18 cellular contexts compared by ENCODE assay signal in the genomic region with DNA sequence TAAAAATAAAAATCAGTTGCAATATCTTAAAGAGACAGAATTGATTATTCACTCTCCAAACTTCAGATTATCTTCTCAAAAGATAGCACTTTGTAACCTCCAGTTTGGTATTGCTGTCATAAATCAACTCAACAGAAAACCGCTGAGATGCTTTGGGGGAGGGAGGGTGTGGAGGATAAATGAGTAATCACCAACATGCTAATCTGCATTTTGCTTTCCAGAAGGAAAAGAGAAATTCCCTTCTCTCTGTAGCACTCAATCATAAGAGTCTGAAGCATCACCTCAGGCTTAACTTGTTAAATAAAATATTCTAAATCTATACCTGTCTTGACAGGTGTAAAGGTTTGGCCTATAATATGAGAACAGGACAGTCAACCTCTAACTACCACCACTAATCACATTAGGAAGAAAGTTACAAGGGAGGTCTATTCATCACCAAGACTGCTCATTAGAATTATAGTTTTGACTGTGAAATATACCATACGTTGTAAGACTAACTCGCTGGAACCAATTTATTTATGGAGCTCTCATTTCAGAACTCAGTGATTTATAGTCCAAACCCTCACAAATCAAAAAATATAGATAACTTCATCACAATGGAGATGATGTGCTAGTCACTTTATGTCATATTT.
DNase-seq lines count a peak whose midpoint lies in the region; ATAC-seq, FAIRE-seq and TF ChIP-seq lines count a peak whose summit lies in the region.
"Had no signal": no experiment of that assay in that cellular context is flagged by ENCODE, and none has a peak within 500 bp of the region (broad histone marks: within the 10 kb centered on the region; RNA-seq: fewer than 3 reads in every experiment).

No MANE protein-coding gene starts in this region.

- no peaks in the 10 kb centered on the region for H3K9me3 Mint-ChIP-seq in activated naive CD8-positive, alpha-beta T cell treated with anti-CD3 and anti-CD28 coated beads, Interleukin-2, amount 50 U/mL, for 24 hours
- H3K9me3 Mint-ChIP-seq in activated naive CD8-positive, alpha-beta T cell treated with anti-CD3 and anti-CD28 coated beads for 36 hours = no peaks in the 10 kb centered on the region
- H3K9me3 Mint-ChIP-seq in stimulated activated effector memory CD8-positive, alpha-beta T cell treated with anti-CD3 and anti-CD28 coated beads, Interleukin-12 subunit alpha, Interleukin-12 subunit beta, amount 100 ng/mL, for 72 hours = no peaks in the 10 kb centered on the region
- H3K9me3 Mint-ChIP-seq in endodermal cell = no peaks in the 10 kb centered on the region
- H3K9me3 Mint-ChIP-seq: stimulated activated memory B cell treated with anti-CD40 and anti-IgM and Interleukin-4, amounts not matched to agents 10 μg/mL and 1 μg/mL and 100 μg/mL, for 72 hours had no signal

- H3K27ac ChIP-seq in SJCRH30 (no peak overlapping the region), endodermal cell (ENCODE audit: low read depth, low read length) (no peak overlapping the region)

- FAIRE-seq in RCC 7860 (lab: Jason Lieb, UNC) = peak; percentile 16

- peaks cover 18% of the 10 kb centered on the region for H3K36me3 Mint-ChIP-seq in activated naive CD8-positive, alpha-beta T cell treated with anti-CD3 and anti-CD28 coated beads, Interleukin-2, amount 50 U/mL, for 24 hours (ENCODE audit: low read depth)
- H3K36me3 Mint-ChIP-seq in activated naive CD8-positive, alpha-beta T cell treated with anti-CD3 and anti-CD28 coated beads for 36 hours = peaks cover 18% of the 10 kb centered on the region
- peaks cover 28% of the 10 kb centered on the region for H3K36me3 Mint-ChIP-seq in stimulated activated effector memory CD8-positive, alpha-beta T cell treated with anti-CD3 and anti-CD28 coated beads, Interleukin-12 subunit alpha, Interleukin-12 subunit beta, amount 100 ng/mL, for 72 hours
- H3K36me3 Mint-ChIP-seq in endodermal cell (ENCODE audit: low read depth) = peaks cover 7% of the 10 kb centered on the region

- TF ChIP-seq CTCF in fibroblast of mammary gland (conservative IDR thresholded peaks at IDR 0.05; ENCODE audit: control insufficient read depth, insufficient read depth, low read depth, low read length) = no peak
- TF ChIP-seq CTCF in endodermal cell (conservative IDR thresholded peaks at IDR 0.05) = no peak

- no peaks in the 10 kb centered on the region for H3K27me3 Mint-ChIP-seq in activated naive CD8-positive, alpha-beta T cell treated with anti-CD3 and anti-CD28 coated beads, Interleukin-2, amount 50 U/mL, for 24 hours
- no peaks in the 10 kb centered on the region for H3K27me3 Mint-ChIP-seq in activated naive CD8-positive, alpha-beta T cell treated with anti-CD3 and anti-CD28 coated beads for 36 hours
- H3K27me3 Mint-ChIP-seq in endodermal cell (ENCODE audit: insufficient read depth) = no peaks in the 10 kb centered on the region
- H3K27me3 Mint-ChIP-seq: B cell; stimulated activated memory B cell treated with anti-CD40 and anti-IgM and Interleukin-4, amounts not matched to agents 10 μg/mL and 1 μg/mL and 100 μg/mL, for 72 hours had no signal

- H3K27ac Mint-ChIP-seq in activated naive CD8-positive, alpha-beta T cell treated with anti-CD3 and anti-CD28 coated beads, Interleukin-2, amount 50 U/mL, for 24 hours = peak overlapping the region; percentile 34
- H3K27ac Mint-ChIP-seq in activated naive CD8-positive, alpha-beta T cell treated with anti-CD3 and anti-CD28 coated beads for 36 hours = no peak overlapping the region
- peak overlapping the region; percentile 27 for H3K27ac Mint-ChIP-seq in stimulated activated effector memory CD8-positive, alpha-beta T cell treated with anti-CD3 and anti-CD28 coated beads, Interleukin-12 subunit alpha, Interleukin-12 subunit beta, amount 100 ng/mL, for 72 hours
- H3K27ac Mint-ChIP-seq in endodermal cell = no peak overlapping the region
- H3K27ac Mint-ChIP-seq: B cell; stimulated activated memory B cell treated with anti-CD40 and anti-IgM and Interleukin-4, amounts not matched to agents 10 μg/mL and 1 μg/mL and 100 μg/mL, for 72 hours had no signal

- H3K4me3 ChIP-seq in fibroblast of mammary gland (ENCODE audit: control insufficient read depth, low read depth, low read length) = no peak overlapping the region
- no peak overlapping the region for H3K4me3 ChIP-seq in SJCRH30
- no peak overlapping the region for H3K4me3 ChIP-seq in endodermal cell (ENCODE audit: low read length)

- H3K27me3 ChIP-seq in SJCRH30 = no peaks in the 10 kb centered on the region
- no peaks in the 10 kb centered on the region for H3K27me3 ChIP-seq in endodermal cell (ENCODE audit: control insufficient read depth, insufficient read depth, low read length, poor library complexity, severe bottlenecking)

- H3K9ac ChIP-seq in endodermal cell (ENCODE audit: extremely low read depth, low read length, poor library complexity, severe bottlenecking) = no peak overlapping the region

- H3K36me3 ChIP-seq in SJCRH30 (no peaks in the 10 kb centered on the region), endodermal cell (ENCODE audit: control insufficient read depth, insufficient read depth, low read length) (peaks cover 18% of the 10 kb centered on the region)

- DNase-seq in activated naive CD8-positive, alpha-beta T cell treated with anti-CD3 and anti-CD28 coated beads, Interleukin-2, amount 50 U/mL, for 24 hours = no peak
- no peak for DNase-seq in activated naive CD8-positive, alpha-beta T cell treated with anti-CD3 and anti-CD28 coated beads for 36 hours
- DNase-seq in RCC 7860 (ENCODE audit: low spot score) (peak; percentile 5), fibroblast of mammary gland (ENCODE audit: low read depth) (peak; percentile 66), SJCRH30 (no peak), endodermal cell (no peak)
- DNase-seq in stimulated activated effector memory CD8-positive, alpha-beta T cell treated with anti-CD3 and anti-CD28 coated beads, Interleukin-12 subunit alpha, Interleukin-12 subunit beta, amount 100 ng/mL, for 72 hours (ENCODE audit: low spot score in 2 of 2) = no peak
- no peak for DNase-seq in activated CD4-positive, CD25-positive, alpha-beta regulatory T cell (lab: John Stamatoyannopoulos, UW)
- DNase-seq: activated CD8-positive, alpha-beta memory T cell treated with anti-CD3 and anti-CD28 coated beads, Interleukin-2, amount 50 U/mL, for 48 hours; DMS 273 treated with DMSO at 0.1 percent for 48 hours; effector CD8-positive, alpha-beta T cell; NCI-H1417; NCI-H524 treated with DMSO at 0.1 percent for 48 hours; stimulated activated CD4-positive, alpha-beta T cell treated with anti-CD3 and anti-CD28 coated beads, Interleukin-4, amount 100 ng/mL, for 24 hours had no signal

- H3K9me3 ChIP-seq in SJCRH30 (replicated peaks) (no peaks in the 10 kb centered on the region), endodermal cell (ENCODE audit: control insufficient read depth, low read length) (no peaks in the 10 kb centered on the region)

- H3K4me1 ChIP-seq in SJCRH30 = no peaks in the 10 kb centered on the region; the same call in 1 of the 2 replicates
- H3K4me1 ChIP-seq in endodermal cell (ENCODE audit: control insufficient read depth, insufficient read depth, low read length) = peaks cover 7% of the 10 kb centered on the region

- peaks cover 40% of the 10 kb centered on the region for H3K4me1 Mint-ChIP-seq in activated naive CD8-positive, alpha-beta T cell treated with anti-CD3 and anti-CD28 coated beads, Interleukin-2, amount 50 U/mL, for 24 hours
- peaks cover 33% of the 10 kb centered on the region for H3K4me1 Mint-ChIP-seq in activated naive CD8-positive, alpha-beta T cell treated with anti-CD3 and anti-CD28 coated beads for 36 hours
- H3K4me1 Mint-ChIP-seq in stimulated activated effector memory CD8-positive, alpha-beta T cell treated with anti-CD3 and anti-CD28 coated beads, Interleukin-12 subunit alpha, Interleukin-12 subunit beta, amount 100 ng/mL, for 72 hours = peaks cover 42% of the 10 kb centered on the region
- peaks cover 17% of the 10 kb centered on the region for H3K4me1 Mint-ChIP-seq in endodermal cell
- H3K4me1 Mint-ChIP-seq: B cell had no signal

- no peak overlapping the region for H3K4me3 Mint-ChIP-seq in activated naive CD8-positive, alpha-beta T cell treated with anti-CD3 and anti-CD28 coated beads, Interleukin-2, amount 50 U/mL, for 24 hours
- H3K4me3 Mint-ChIP-seq in activated naive CD8-positive, alpha-beta T cell treated with anti-CD3 and anti-CD28 coated beads for 36 hours = no peak overlapping the region
- H3K4me3 Mint-ChIP-seq in stimulated activated effector memory CD8-positive, alpha-beta T cell treated with anti-CD3 and anti-CD28 coated beads, Interleukin-12 subunit alpha, Interleukin-12 subunit beta, amount 100 ng/mL, for 72 hours = no peak overlapping the region
- no peak overlapping the region for H3K4me3 Mint-ChIP-seq in endodermal cell
- H3K4me3 Mint-ChIP-seq: B cell; nephron; stimulated activated memory B cell treated with anti-CD40 and anti-IgM and Interleukin-4, amounts not matched to agents 10 μg/mL and 1 μg/mL and 100 μg/mL, for 72 hours had no signal

- 91 to 100% methylated on average over 1 to 2 of the region's 3 CpGs for whole genome bisulfite sequencing in endodermal cell (ENCODE audit: insufficient coverage in 1 of 2, insufficient read length in 1 of 2), 2 experiments

- ATAC-seq in activated naive CD8-positive, alpha-beta T cell treated with anti-CD3 and anti-CD28 coated beads, Interleukin-2, amount 50 U/mL, for 24 hours = no peak
- peak; percentile 87 for ATAC-seq in stimulated activated effector memory CD8-positive, alpha-beta T cell treated with anti-CD3 and anti-CD28 coated beads, Interleukin-12 subunit alpha, Interleukin-12 subunit beta, amount 100 ng/mL, for 72 hours
- ATAC-seq: Right ventricle myocardium inferior; stimulated activated memory B cell treated with anti-CD40 and anti-IgM and Interleukin-4, amounts not matched to agents 10 μg/mL and 1 μg/mL and 100 μg/mL, for 72 hours had no signal

Comparison
In these comparisons a context has a peak if more than half of its experiments do, and no peak if none do; other contexts are left out.
1. H3K27ac Mint-ChIP-seq: peak in activated naive CD8-positive, alpha-beta T cell treated with anti-CD3 and anti-CD28 coated beads, Interleukin-2, amount 50 U/mL, for 24 hours (single experiment) and stimulated activated effector memory CD8-positive, alpha-beta T cell treated with anti-CD3 and anti-CD28 coated beads, Interleukin-12 subunit alpha, Interleukin-12 subunit beta, amount 100 ng/mL, for 72 hours (single experiment); none in activated naive CD8-positive, alpha-beta T cell treated with anti-CD3 and anti-CD28 coated beads for 36 hours (single experiment) and endodermal cell (single experiment).
2. DNase-seq: peak in RCC 7860 (single experiment) and fibroblast of mammary gland (single experiment); none in activated naive CD8-positive, alpha-beta T cell treated with anti-CD3 and anti-CD28 coated beads, Interleukin-2, amount 50 U/mL, for 24 hours (single experiment), activated naive CD8-positive, alpha-beta T cell treated with anti-CD3 and anti-CD28 coated beads for 36 hours (single experiment), stimulated activated effector memory CD8-positive, alpha-beta T cell treated with anti-CD3 and anti-CD28 coated beads, Interleukin-12 subunit alpha, Interleukin-12 subunit beta, amount 100 ng/mL, for 72 hours (0 of 2), SJCRH30 (0 of 2), activated CD4-positive, CD25-positive, alpha-beta regulatory T cell (0 of 4) and endodermal cell (single experiment).